1 cellular context compared by ENCODE assay signal in the genomic region with DNA sequence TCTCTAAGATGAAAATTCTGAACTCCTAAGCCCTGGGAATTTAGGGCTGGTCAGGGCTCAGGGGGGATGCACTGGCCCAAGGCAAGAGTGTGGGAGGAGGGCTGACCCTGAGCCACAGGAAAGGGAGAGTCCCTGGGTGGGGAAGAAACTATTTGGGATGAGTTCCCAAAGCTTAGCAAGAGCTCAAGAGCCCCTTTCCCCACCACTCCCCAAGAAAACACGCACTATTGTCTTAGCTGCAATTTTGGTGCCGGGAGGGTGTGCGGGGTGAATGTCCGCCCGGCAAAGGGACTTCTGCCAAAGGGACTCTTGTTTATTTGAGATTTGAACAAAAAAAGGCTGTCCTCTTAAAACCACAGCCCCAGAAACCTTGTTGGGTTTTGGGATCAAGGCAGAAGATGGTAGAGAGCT.
TF ChIP-seq lines count a peak whose summit lies in the region.

No MANE protein-coding gene starts in this region.

TF ChIP-seq in HepG2, 621 proteins besides CTCF, POLR2A, EP300 and RAD21 (continued from another document):
- TF ChIP-seq, protein P1, sequence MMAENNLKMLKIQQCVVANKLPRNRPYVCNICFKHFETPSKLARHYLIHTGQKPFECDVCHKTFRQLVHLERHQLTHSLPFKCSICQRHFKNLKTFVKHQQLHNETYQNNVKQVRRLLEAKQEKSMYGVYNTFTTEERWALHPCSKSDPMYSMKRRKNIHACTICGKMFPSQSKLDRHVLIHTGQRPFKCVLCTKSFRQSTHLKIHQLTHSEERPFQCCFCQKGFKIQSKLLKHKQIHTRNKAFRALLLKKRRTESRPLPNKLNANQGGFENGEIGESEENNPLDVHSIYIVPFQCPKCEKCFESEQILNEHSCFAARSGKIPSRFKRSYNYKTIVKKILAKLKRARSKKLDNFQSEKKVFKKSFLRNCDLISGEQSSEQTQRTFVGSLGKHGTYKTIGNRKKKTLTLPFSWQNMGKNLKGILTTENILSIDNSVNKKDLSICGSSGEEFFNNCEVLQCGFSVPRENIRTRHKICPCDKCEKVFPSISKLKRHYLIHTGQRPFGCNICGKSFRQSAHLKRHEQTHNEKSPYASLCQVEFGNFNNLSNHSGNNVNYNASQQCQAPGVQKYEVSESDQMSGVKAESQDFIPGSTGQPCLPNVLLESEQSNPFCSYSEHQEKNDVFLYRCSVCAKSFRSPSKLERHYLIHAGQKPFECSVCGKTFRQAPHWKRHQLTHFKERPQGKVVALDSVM (CRISPR knock-in tag; IDR thresholded peaks at IDR 0.05), result no peak
